19 cellular contexts compared by ENCODE assay signal in genomic region chr3:100782906-100783305, GRCh38.
A peak's percentile ranks its signal among the peaks of the same experiment; 100 is the strongest.
DNase-seq lines count a peak whose midpoint lies in the region; ATAC-seq and TF ChIP-seq lines count a peak whose summit lies in the region.
"Had no signal": no experiment of that assay in that cellular context is flagged by ENCODE, and none has a peak within 500 bp of the region (broad histone marks: within the 10 kb centered on the region; RNA-seq: fewer than 3 reads in every experiment).

No MANE protein-coding gene starts in this region.

- no peaks in the 10 kb centered on the region for H3K9me2 ChIP-seq in PC-3 (replicated peaks; ENCODE audit: low read length)

- no TSS peak for BruUV-seq in PC-3 (replicated peaks; lab: Mats Ljungman, UMichigan)

- H3K14ac ChIP-seq in trophoblast cell (ENCODE audit: low read length) = no peak overlapping the region

- H3K4me2 ChIP-seq in trophoblast cell (ENCODE audit: low read length) (no peak overlapping the region), PC-3 (ENCODE audit: low read length) (no peak overlapping the region)

- H2AFZ ChIP-seq in trophoblast cell (ENCODE audit: insufficient read depth, low read length, poor library complexity) = no peak overlapping the region
- no peak overlapping the region for H2AFZ ChIP-seq in PC-3 (ENCODE audit: low read length)

- H3K4me1 ChIP-seq in trophoblast cell (ENCODE audit: control insufficient read depth in 1 of 2, insufficient read depth in 2 of 2, low read length in 2 of 2) (no peaks in the 10 kb centered on the region), PC-3 (ENCODE audit: insufficient read depth, low read length) (peaks cover 17% of the 10 kb centered on the region)
- H3K4me1 ChIP-seq: colonic mucosa, upper lobe of right lung had no signal

- TF ChIP-seq CTCF in astrocyte of the cerebellum (IDR thresholded peaks at IDR 0.05; ENCODE audit: low read depth, low read length, missing control alignments) = no peak
- TF ChIP-seq CTCF in PC-3 (conservative IDR thresholded peaks at IDR 0.05; ENCODE audit: low read depth, low read length) = no peak

- DNase-seq in AG20443 (ENCODE audit: low spot score) (peak; percentile 20), HCEC 1CT (peak; percentile 41), astrocyte of the cerebellum (ENCODE audit: low read depth) (peak; percentile 42), myocyte (ENCODE audit: low read depth) (peak; percentile 20), trophoblast cell (no peak), HK-2 (ENCODE audit: unreplicated experiment) (no peak), NCI-H146 (lab: John Stamatoyannopoulos, UW) (no peak), PC-3 (no peak)
- DNase-seq: activated CD4-positive, alpha-beta T cell treated with anti-CD3 and anti-CD28 coated beads, Interleukin-2, amount 10 ng/mL, durations not matched to agents 24 days and 14 days; CD8-positive, alpha-beta memory T cell; colonic mucosa; foreskin melanocyte; GOT3; NCI-H187 treated with DMSO at 0.1 percent for 48 hours; NCI-H69; nucleus accumbens; stimulated activated naive CD8-positive, alpha-beta T cell treated with anti-CD3 and anti-CD28 coated beads, Interleukin-15, Interleukin-2, amounts not matched to agents 100 U/mL and 50 U/mL, for 24 hours; upper lobe of right lung had no signal

- H3K79me1 ChIP-seq in trophoblast cell (ENCODE audit: low read length) = no peaks in the 10 kb centered on the region

- POLR2A ChIA-PET in PC-3 (lab: Charles Lee; ENCODE audit: unreplicated experiment) = no interaction called here

- H3K9ac ChIP-seq in trophoblast cell (ENCODE audit: low read length) (no peak overlapping the region), PC-3 (ENCODE audit: low read length) (no peak overlapping the region)

- WGBS in trophoblast cell (ENCODE audit: extremely low coverage, insufficient coverage, insufficient read length) = no CpG with 5 or more reads among the region's 3 CpGs

- no peak overlapping the region for H4K91ac ChIP-seq in trophoblast cell (ENCODE audit: low read depth, low read length)

- H2AK5ac ChIP-seq in trophoblast cell (ENCODE audit: low read length) = no peak overlapping the region

- no peaks in the 10 kb centered on the region for H4K20me1 ChIP-seq in PC-3 (ENCODE audit: low read length)

- H3K27me3 ChIP-seq in trophoblast cell (ENCODE audit: insufficient read depth, low read length) = no peaks in the 10 kb centered on the region
- no peaks in the 10 kb centered on the region for H3K27me3 ChIP-seq in PC-3 (ENCODE audit: low read length)
- H3K27me3 ChIP-seq: colonic mucosa, upper lobe of right lung had no signal

- H3K9me3 ChIP-seq in trophoblast cell (ENCODE audit: insufficient read depth, low read depth, low read length) (no peaks in the 10 kb centered on the region), PC-3 (ENCODE audit: low read length) (peaks cover 11% of the 10 kb centered on the region; the same call in 1 of the 2 replicates)
- H3K9me3 ChIP-seq: colonic mucosa, upper lobe of right lung had no signal

- H3K23ac ChIP-seq in trophoblast cell (ENCODE audit: low read length) = no peak overlapping the region

- no peak overlapping the region for H3K18ac ChIP-seq in trophoblast cell (ENCODE audit: low read length)

- ATAC-seq in PC-3 = no peak
- ATAC-seq: HepG2; stimulated activated naive CD8-positive, alpha-beta T cell treated with anti-CD3 and anti-CD28 coated beads, Interleukin-15, Interleukin-2, amounts not matched to agents 100 U/mL and 50 U/mL, for 24 hours; upper lobe of right lung had no signal

- H3K4ac ChIP-seq in trophoblast cell (ENCODE audit: low read depth, low read length) = no peak overlapping the region

- CTCF ChIA-PET in PC-3 (lab: Charles Lee) = no interaction called here

- no peak overlapping the region for H4K8ac ChIP-seq in trophoblast cell (ENCODE audit: low read depth, low read length)

- no peak overlapping the region for H2BK5ac ChIP-seq in trophoblast cell (ENCODE audit: low read depth, low read length, poor library complexity)

- H3F3A ChIP-seq in PC-3 (ENCODE audit: low read length, unreplicated experiment) = no peaks in the 10 kb centered on the region

- in situ Hi-C loops in astrocyte of the cerebellum (cut with HindIII; ENCODE audit: low sequenced_read_pairs) = no loop called here

- H3K36me3 ChIP-seq in trophoblast cell (ENCODE audit: control insufficient read depth in 1 of 2, insufficient read depth in 2 of 2, low read length in 2 of 2) (no peaks in the 10 kb centered on the region), PC-3 (ENCODE audit: low read depth, low read length) (peaks cover 14% of the 10 kb centered on the region)
- H3K36me3 ChIP-seq: colonic mucosa had no signal

- H3K4me3 ChIP-seq in astrocyte of the cerebellum (ENCODE audit: low read depth, low read length) = no peak overlapping the region
- no peak overlapping the region for H3K4me3 ChIP-seq in trophoblast cell (ENCODE audit: low read depth, low read length)
- no peak overlapping the region for H3K4me3 ChIP-seq in PC-3 (ENCODE audit: low read length)
- H3K4me3 ChIP-seq: colonic mucosa, upper lobe of right lung had no signal

- H2BK120ac ChIP-seq in trophoblast cell (ENCODE audit: insufficient read depth, low read length, poor library complexity) = no peak overlapping the region

- no peak overlapping the region for H2BK12ac ChIP-seq in trophoblast cell (ENCODE audit: low read length)

- intact Hi-C loops in PC-3 (cut with micrococcal nuclease) = no loop called here

- H4K12ac ChIP-seq in trophoblast cell (ENCODE audit: low read depth, low read length) = no peak overlapping the region

- H3K27ac ChIP-seq in trophoblast cell (ENCODE audit: low read depth, low read length) (no peak overlapping the region), PC-3 (ENCODE audit: low read length) (no peak overlapping the region)
- H3K27ac ChIP-seq: colonic mucosa, upper lobe of right lung had no signal

- no peaks in the 10 kb centered on the region for H3K79me2 ChIP-seq in trophoblast cell (ENCODE audit: control insufficient read depth, insufficient read depth, low read length, poor library complexity)
- no peaks in the 10 kb centered on the region for H3K79me2 ChIP-seq in PC-3 (ENCODE audit: low read length)

Comparison
In these comparisons a context has a peak if more than half of its experiments do, and no peak if none do; other contexts are left out.
1. DNase-seq: peak in AG20443 (single experiment), HCEC 1CT (single experiment), astrocyte of the cerebellum (single experiment) and myocyte (single experiment); none in trophoblast cell (0 of 2), HK-2 (single experiment), NCI-H146 (single experiment) and PC-3 (single experiment).